In genomic region chr17:41864837-41865595, GRCh38 we compare ENCODE assay signal across 8 cellular contexts. TPM values are rescaled to one million over a fixed set of nuclear protein-coding genes. Genes with fewer than 3 reads are reported as not detected.
DNase-seq lines count a peak whose midpoint lies in the region; ATAC-seq and TF ChIP-seq lines count a peak whose summit lies in the region.

Gene KLHL11 (minus strand): TSS chr17:41865423. CDS start chr17:41865370, 53 bp downstream.

- ATAC-seq in GM19023 (IDR thresholded peaks at IDR 0.05; ENCODE audit: unreplicated experiment) (peak; percentile 85), HG03196 (IDR thresholded peaks at IDR 0.05; ENCODE audit: unreplicated experiment) (peak; percentile 84)
- ATAC-seq in activated CD4-positive, CD25-positive, alpha-beta regulatory T cell treated with anti-CD3 and anti-CD28 coated beads, Interleukin-2, amount 50 U/mL, for 24 hours, result peak; percentile 86 to 87

- peak; percentile 5 for TF ChIP-seq CTCF in AG09309 (IDR thresholded peaks at IDR 0.05; ENCODE audit: control insufficient read depth, insufficient read depth, low read depth, low read length, missing control alignments)
- TF ChIP-seq CTCF in kidney epithelial cell (IDR thresholded peaks at IDR 0.05; ENCODE audit: insufficient read depth, low read length, poor library complexity, severe bottlenecking), result no peak

- H3K4me3 ChIP-seq in AG09309 (ENCODE audit: control insufficient read depth, low read depth, low read length) (peak within 1 kb of the TSS; percentile 83), kidney epithelial cell (ENCODE audit: low read depth, low read length) (peak within 1 kb of the TSS; percentile 83)

- peak; percentile 35 for DNase-seq in AG09309 (ENCODE audit: low read depth)
- DNase-seq in NCI-H345 treated with DMSO at 0.1 percent for 48 hours (lab: John Stamatoyannopoulos, UW; ENCODE audit: unreplicated experiment), result peak; percentile 78
- peak; percentile 38 to 68 for DNase-seq in cerebellar nuclear complex (lab: John Stamatoyannopoulos, UW)
- peak; percentile 49 for DNase-seq in kidney epithelial cell (ENCODE audit: low read depth)
- peak; percentile 76 to 85 for DNase-seq in stimulated activated CD4-positive, alpha-beta T cell treated with anti-CD3 and anti-CD28 coated beads, Interleukin-15, amount 100 ng/mL, for 48 hours (ENCODE audit: low read depth in 2 of 2)

- no peaks in the 10 kb centered on the region for H3K27me3 ChIP-seq in kidney epithelial cell (ENCODE audit: control insufficient read depth, insufficient read depth, low read length)

- H3K36me3 ChIP-seq in kidney epithelial cell (ENCODE audit: control insufficient read depth, insufficient read depth, low read length), result no peaks in the 10 kb centered on the region

RNA-seq across cellular contexts. Expression of gene KLHL11, which starts in this region (rescaled TPM):
- total RNA-seq in kidney epithelial cell, result 28.3 and 29.2 TPM in 2 replicates

Comparison
In these comparisons a context has a peak if more than half of its experiments do, and no peak if none do; other contexts are left out.
1. Peak in every context shown above with its lines: DNase-seq, ATAC-seq and H3K4me3 ChIP-seq.